Comparison of ENCODE assay signal across 26 cellular contexts in the genomic region with DNA sequence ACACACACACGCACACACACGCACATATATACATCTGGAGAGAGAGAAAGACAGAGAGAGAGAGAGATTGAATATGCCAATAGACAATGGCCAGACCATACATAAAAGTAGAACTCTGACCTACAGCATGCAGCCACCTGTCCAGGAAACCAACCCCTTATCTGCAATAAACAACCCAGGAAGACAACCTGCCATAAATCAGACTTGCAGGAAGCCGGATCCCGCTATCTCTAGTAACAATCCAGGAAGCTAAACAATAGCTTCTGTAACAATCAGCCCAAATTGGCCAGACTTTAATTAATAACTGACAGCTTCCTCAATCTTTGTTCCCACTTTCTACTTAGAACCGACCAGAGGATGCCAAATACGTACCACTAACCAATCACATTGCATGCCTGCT.
DNase-seq lines count a peak whose midpoint lies in the region; ATAC-seq, FAIRE-seq and TF ChIP-seq lines count a peak whose summit lies in the region.
"Had no signal": no experiment of that assay in that cellular context is flagged by ENCODE, and none has a peak within 500 bp of the region (broad histone marks: within the 10 kb centered on the region; RNA-seq: fewer than 3 reads in every experiment).

No MANE protein-coding gene starts in this region.

- H3K4me1 ChIP-seq in endothelial cell of umbilical vein (ENCODE audit: control insufficient read depth, extremely low read depth, insufficient read depth, low read length) (peaks cover 30% of the 10 kb centered on the region), breast epithelium (no peaks in the 10 kb centered on the region)
- H3K4me1 ChIP-seq: A549 had no signal

- H3K36me3 ChIP-seq in endothelial cell of umbilical vein (ENCODE audit: control insufficient read depth in 2 of 2, extremely low read depth in 1 of 2, insufficient read depth in 2 of 2, low read length in 2 of 2), result peaks cover 2 to 3% of the 10 kb centered on the region in 2 experiments
- H3K36me3 ChIP-seq in breast epithelium, result no peaks in the 10 kb centered on the region
- H3K36me3 ChIP-seq: BE2C; BLaER1 treated with 17β-estradiol and CSF1 and Interleukin-3, amounts not matched to agents 10 nM and 100 nM had no signal

- no peak overlapping the region for H3K4me3 ChIP-seq in Jurkat, Clone E6-1 (ENCODE audit: low read length)
- H3K4me3 ChIP-seq in endothelial cell of umbilical vein (replicated peaks in 1 of 3; ENCODE audit: insufficient read depth in 1 of 3, low read depth in 1 of 3, low read length in 3 of 3), result no peak overlapping the region
- H3K4me3 ChIP-seq in breast epithelium, result no peak overlapping the region
- H3K4me3 ChIP-seq: A549; BLaER1 treated with 17β-estradiol and CSF1 and Interleukin-3, amounts not matched to agents 10 nM and 100 nM; GM23338 had no signal

- dilution Hi-C loops in endothelial cell of umbilical vein (cut with MboI; ENCODE audit: extremely low pct_ligation_motif_present, low sequenced_read_pairs), result no loop called here

- H3K9me3 Mint-ChIP-seq in stimulated activated effector memory CD8-positive, alpha-beta T cell treated with anti-CD3 and anti-CD28 coated beads, Interleukin-12 subunit alpha, Interleukin-12 subunit beta, amount 100 ng/mL, for 72 hours, result peaks cover 3% of the 10 kb centered on the region

- H3K4me1 Mint-ChIP-seq in stimulated activated effector memory CD8-positive, alpha-beta T cell treated with anti-CD3 and anti-CD28 coated beads, Interleukin-12 subunit alpha, Interleukin-12 subunit beta, amount 100 ng/mL, for 72 hours, result no peaks in the 10 kb centered on the region
- H3K4me1 Mint-ChIP-seq: CD14-positive monocyte; CD8-positive, alpha-beta memory T cell had no signal

- CTCF ChIA-PET in endothelial cell of umbilical vein (lab: Charles Lee), result no interaction called here

- H3K9me1 ChIP-seq in endothelial cell of umbilical vein (replicated peaks; ENCODE audit: control insufficient read depth, extremely low read depth, insufficient read depth, low read length), result no peaks in the 10 kb centered on the region

- peak; percentile 77 for FAIRE-seq in endothelial cell of umbilical vein (lab: Jason Lieb, UNC)
- FAIRE-seq: A549, GM12891, GM18507 had no signal

- H4K20me1 ChIP-seq in endothelial cell of umbilical vein (replicated peaks; ENCODE audit: control insufficient read depth, extremely low read depth, insufficient read depth, low read length), result no peaks in the 10 kb centered on the region
- H4K20me1 ChIP-seq: BLaER1 treated with 17β-estradiol and CSF1 and Interleukin-3, amounts not matched to agents 10 nM and 100 nM had no signal

- no peak overlapping the region for H3K4me3 Mint-ChIP-seq in stimulated activated effector memory CD8-positive, alpha-beta T cell treated with anti-CD3 and anti-CD28 coated beads, Interleukin-12 subunit alpha, Interleukin-12 subunit beta, amount 100 ng/mL, for 72 hours
- H3K4me3 Mint-ChIP-seq: CD14-positive monocyte; CD4-positive, alpha-beta T cell; CD8-positive, alpha-beta memory T cell; GM23338; H9 had no signal

- ATAC-seq in HG02938 (IDR thresholded peaks at IDR 0.05; ENCODE audit: unreplicated experiment), result no peak
- no peak for ATAC-seq in stimulated activated effector memory CD8-positive, alpha-beta T cell treated with anti-CD3 and anti-CD28 coated beads, Interleukin-12 subunit alpha, Interleukin-12 subunit beta, amount 100 ng/mL, for 72 hours
- ATAC-seq in Right ventricle myocardium inferior, result no peak
- ATAC-seq: A549, GM23338, HCT116 had no signal

- H3K27ac Mint-ChIP-seq in stimulated activated effector memory CD8-positive, alpha-beta T cell treated with anti-CD3 and anti-CD28 coated beads, Interleukin-12 subunit alpha, Interleukin-12 subunit beta, amount 100 ng/mL, for 72 hours, result no peak overlapping the region
- H3K27ac Mint-ChIP-seq: CD14-positive monocyte; CD4-positive, alpha-beta T cell; CD8-positive, alpha-beta memory T cell; GM23338 had no signal

- no peaks in the 10 kb centered on the region for H3K79me2 ChIP-seq in endothelial cell of umbilical vein (ENCODE audit: control insufficient read depth, insufficient read depth, low read length)

- POLR2A ChIA-PET in endothelial cell of umbilical vein (lab: Charles Lee), result no interaction called here

- H3K4me2 ChIP-seq in endothelial cell of umbilical vein (ENCODE audit: insufficient read depth, low read length), result no peak overlapping the region
- H3K4me2 ChIP-seq: A549; BLaER1 treated with 17β-estradiol and CSF1 and Interleukin-3, amounts not matched to agents 10 nM and 100 nM; GM23338 had no signal

- H3K36me3 Mint-ChIP-seq in stimulated activated effector memory CD8-positive, alpha-beta T cell treated with anti-CD3 and anti-CD28 coated beads, Interleukin-12 subunit alpha, Interleukin-12 subunit beta, amount 100 ng/mL, for 72 hours, result no peaks in the 10 kb centered on the region
- H3K36me3 Mint-ChIP-seq: CD14-positive monocyte; CD8-positive, alpha-beta memory T cell had no signal

- intact Hi-C loops in endothelial cell of umbilical vein (cut with micrococcal nuclease) (no loop called here), breast epithelium (cut with DNase I; ENCODE audit: low total_unique reads) (no loop called here), Right ventricle myocardium inferior (cut with DNase I) (no loop called here)

- H2AFZ ChIP-seq in endothelial cell of umbilical vein (ENCODE audit: low read depth, low read length), result no peak overlapping the region
- H2AFZ ChIP-seq: GM23338 had no signal

- H3K27ac ChIP-seq in endothelial cell of umbilical vein (ENCODE audit: insufficient read depth, low read depth, low read length), result peak overlapping the region; percentile 53
- H3K27ac ChIP-seq in breast epithelium, result no peak overlapping the region
- H3K27ac ChIP-seq: A549; BLaER1 treated with 17β-estradiol and CSF1 and Interleukin-3, amounts not matched to agents 10 nM and 100 nM had no signal

- no TSS peak for BruUV-seq in endothelial cell of umbilical vein (replicated peaks; lab: Mats Ljungman, UMichigan)

- no peak overlapping the region for H3K9ac ChIP-seq in endothelial cell of umbilical vein (replicated peaks; ENCODE audit: extremely low read depth, insufficient read depth, low read length)
- H3K9ac ChIP-seq: BLaER1 treated with 17β-estradiol and CSF1 and Interleukin-3, amounts not matched to agents 10 nM and 100 nM had no signal

- TF ChIP-seq CTCF in endothelial cell of umbilical vein (IDR thresholded peaks at IDR 0.05; ENCODE audit: extremely low read depth in 1 of 2, insufficient read depth in 1 of 2, low read depth in 1 of 2, low read length in 2 of 2), result no peak
- no peak for TF ChIP-seq CTCF in breast epithelium (IDR thresholded peaks at IDR 0.05)

- DNase-seq in Jurkat, Clone E6-1 (ENCODE audit: low read depth, low spot score), result peak; percentile 1
- DNase-seq in dermis blood vessel endothelial cell (peak; percentile 77), endothelial cell of umbilical vein (ENCODE audit: low read depth, low spot score) (peak; percentile 84), breast epithelium (ENCODE audit: low spot score in 2 of 2) (no peak), Right ventricle myocardium inferior (ENCODE audit: missing footprints) (no peak)
- DNase-seq in stimulated activated effector memory CD8-positive, alpha-beta T cell treated with anti-CD3 and anti-CD28 coated beads, Interleukin-12 subunit alpha, Interleukin-12 subunit beta, amount 100 ng/mL, for 72 hours (ENCODE audit: low spot score in 2 of 2), result no peak
- DNase-seq: 8988T; ACHN; AML-193; BE2C; Calu3; CD4-positive, alpha-beta T cell; CD8-positive, alpha-beta memory T cell; COR-L47; DMS53; DMS79 treated with DMSO at 0.1 percent for 48 hours; GF-D8; H9 had no signal

- H3K9me3 ChIP-seq in endothelial cell of umbilical vein (replicated peaks; ENCODE audit: control insufficient read depth, insufficient read depth, low read length) (no peaks in the 10 kb centered on the region), breast epithelium (peaks cover 0 to 9% of the 10 kb centered on the region in 2 donors)
- H3K9me3 ChIP-seq: A549, BE2C had no signal

- TF ChIP-seq POLR2A in endothelial cell of umbilical vein (IDR thresholded peaks at IDR 0.05; ENCODE audit: low read depth, low read length) (peak; percentile 75), breast epithelium (IDR thresholded peaks at IDR 0.05) (no peak)

- H3K27me3 ChIP-seq in endothelial cell of umbilical vein (ENCODE audit: control insufficient read depth in 2 of 2, insufficient read depth in 2 of 2, low read length in 2 of 2) (no peaks in the 10 kb centered on the region), breast epithelium (no peaks in the 10 kb centered on the region)
- H3K27me3 ChIP-seq: BE2C; BLaER1 treated with 17β-estradiol and CSF1 and Interleukin-3, amounts not matched to agents 10 nM and 100 nM had no signal

TF ChIP-seq in endothelial cell of umbilical vein, 7 proteins besides CTCF, POLR2A, EP300 and RAD21:
- TF ChIP-seq MYC (IDR thresholded peaks at IDR 0.05; ENCODE audit: low read depth, low read length) (no peak), POLR2AphosphoS5 (IDR thresholded peaks at IDR 0.05; ENCODE audit: insufficient read depth, low read depth, low read length) (peak; percentile 94), GATA2 (IDR thresholded peaks at IDR 0.05; ENCODE audit: insufficient read depth, insufficient read length, low read depth, low read length) (peak; percentile 93), JUN (IDR thresholded peaks at IDR 0.05; ENCODE audit: borderline replicate concordance, insufficient read depth, insufficient read length, low read depth) (no peak), FOS (IDR thresholded peaks at IDR 0.05; ENCODE audit: borderline replicate concordance, insufficient read depth, low read length) (no peak)

Comparison
In these comparisons a context has a peak if more than half of its experiments do, and no peak if none do; other contexts are left out.
1. DNase-seq: peak in Jurkat, Clone E6-1 (single experiment), dermis blood vessel endothelial cell (single experiment) and endothelial cell of umbilical vein (single experiment); none in breast epithelium (0 of 2), stimulated activated effector memory CD8-positive, alpha-beta T cell treated with anti-CD3 and anti-CD28 coated beads, Interleukin-12 subunit alpha, Interleukin-12 subunit beta, amount 100 ng/mL, for 72 hours (0 of 2) and Right ventricle myocardium inferior (single experiment).